In genomic region chr1:109089242-109090015, GRCh38 we compare ENCODE assay signal across 8 cellular contexts. TPM values are rescaled to one million over a fixed set of nuclear protein-coding genes. Genes with fewer than 3 reads are reported as not detected.
DNase-seq lines count a peak whose midpoint lies in the region; ATAC-seq and TF ChIP-seq lines count a peak whose summit lies in the region.

No MANE protein-coding gene starts in this region.

- TF ChIP-seq POLR2A in esophagus squamous epithelium (IDR thresholded peaks at IDR 0.05) = no peak
- no peak for TF ChIP-seq POLR2A in vagina (IDR thresholded peaks at IDR 0.05)

- peaks cover 26% of the 10 kb centered on the region for H3K36me3 Mint-ChIP-seq in activated CD8-positive, alpha-beta T cell treated with anti-CD3 and anti-CD28 coated beads for 36 hours (ENCODE audit: low read depth)

- intact Hi-C loops in activated CD8-positive, alpha-beta T cell treated with anti-CD3 and anti-CD28 coated beads for 36 hours (cut with micrococcal nuclease) = no loop called here
- intact Hi-C loops in esophagus squamous epithelium (cut with DNase I) (loop anchor here (10.0 kb wide), 1 partner anchor 45 kb away; the partner anchor contains the start of gene WDR47), vagina (cut with DNase I) (no loop called here)

- H3K27me3 Mint-ChIP-seq in activated CD8-positive, alpha-beta T cell treated with anti-CD3 and anti-CD28 coated beads for 36 hours = no peaks in the 10 kb centered on the region

- H3K27ac ChIP-seq in esophagus squamous epithelium (peak overlapping the region; percentile 95 to 99 (median 96)), vagina (peak overlapping the region; percentile 95)

- WGBS in esophagus squamous epithelium, 2 donors = 76 to 80% methylated on average over 30 to 31 of the region's 31 CpGs

- H3K27me3 ChIP-seq in esophagus squamous epithelium (no peaks in the 10 kb centered on the region), vagina (no peaks in the 10 kb centered on the region)

- TF ChIP-seq CTCF in activated CD8-positive, alpha-beta T cell treated with anti-CD3 and anti-CD28 coated beads for 36 hours (IDR thresholded peaks at IDR 0.05) = peak; percentile 62
- TF ChIP-seq CTCF in esophagus squamous epithelium (IDR thresholded peaks at IDR 0.05) (peak in 5 of 6 experiments; percentile 41 to 67 (median 53)), vagina (IDR thresholded peaks at IDR 0.05) (no peak)

- peak in 2 of 3 donors; percentile 46 to 48 for DNase-seq in stimulated activated CD4-positive, alpha-beta T cell treated with anti-CD3 and anti-CD28 coated beads, Interleukin-12 subunit alpha, Interleukin-12 subunit beta, amount 100 ng/mL, for 48 hours (ENCODE audit: low read depth in 2 of 3, low spot score in 1 of 3)
- no peak for DNase-seq in stimulated activated CD4-positive, alpha-beta T cell treated with anti-CD3 and anti-CD28 coated beads, Interleukin-4, amount 100 ng/mL, for 4 hours
- peak; percentile 71 for DNase-seq in NCI-H2029 treated with DMSO at 0.1 percent for 48 hours (lab: John Stamatoyannopoulos, UW)
- peak; percentile 60 for DNase-seq in activated CD8-positive, alpha-beta T cell treated with anti-CD3 and anti-CD28 coated beads for 36 hours
- DNase-seq in esophagus squamous epithelium (lab: John Stamatoyannopoulos, UW) = no peak
- DNase-seq in myocyte (ENCODE audit: low read depth) = peak; percentile 79
- DNase-seq in vagina (ENCODE audit: extremely low spot score in 2 of 2) = no peak
- DNase-seq in AG08395 (ENCODE audit: low spot score) = no peak

- H3K4me1 ChIP-seq in esophagus squamous epithelium = peaks cover 14 to 46% (median 18%) of the 10 kb centered on the region in 3 donors
- peaks cover 36% of the 10 kb centered on the region for H3K4me1 ChIP-seq in vagina

- H3K4me3 ChIP-seq in esophagus squamous epithelium = peak overlapping the region; percentile 62 to 81 (median 71)
- H3K4me3 ChIP-seq in vagina = peak overlapping the region; percentile 73 to 93

- peak overlapping the region; percentile 96 for H3K4me3 Mint-ChIP-seq in activated CD8-positive, alpha-beta T cell treated with anti-CD3 and anti-CD28 coated beads for 36 hours

- H3K4me1 Mint-ChIP-seq in activated CD8-positive, alpha-beta T cell treated with anti-CD3 and anti-CD28 coated beads for 36 hours (ENCODE audit: low read depth) = peaks cover 20% of the 10 kb centered on the region

- H3K9me3 ChIP-seq in esophagus squamous epithelium (no peaks in the 10 kb centered on the region), vagina (no peaks in the 10 kb centered on the region)

- peaks cover 3% of the 10 kb centered on the region for H3K9me3 Mint-ChIP-seq in activated CD8-positive, alpha-beta T cell treated with anti-CD3 and anti-CD28 coated beads for 36 hours

- no peak for ATAC-seq in activated CD8-positive, alpha-beta T cell treated with anti-CD3 and anti-CD28 coated beads for 36 hours

- H3K36me3 ChIP-seq in esophagus squamous epithelium (peaks cover 1 to 17% (median 1%) of the 10 kb centered on the region in 3 donors), vagina (peaks cover 0 to 17% of the 10 kb centered on the region in 2 donors)

- peak overlapping the region; percentile 57 for H3K27ac Mint-ChIP-seq in activated CD8-positive, alpha-beta T cell treated with anti-CD3 and anti-CD28 coated beads for 36 hours

- POLR2A ChIA-PET in activated CD8-positive, alpha-beta T cell treated with anti-CD3 and anti-CD28 coated beads for 36 hours (lab: Charles Lee) = interaction anchor here (0.6 to 3.3 kb wide), 4 partner anchors 7 to 1662 kb away, joined by 3 to 47 read pairs (median 4); partner anchors contain the start of gene TAF13

- CTCF ChIA-PET in activated CD8-positive, alpha-beta T cell treated with anti-CD3 and anti-CD28 coated beads for 36 hours (lab: Charles Lee) = interaction anchor here (0.8 to 3.2 kb wide), 8 partner anchors 7 to 112 kb away, joined by 3 to 25 read pairs (median 4); partner anchors contain the start of gene WDR47

RNA-seq across cellular contexts. Expression of gene TMEM167B, which starts 1.1 kb away (rescaled TPM):
- total RNA-seq in activated CD8-positive, alpha-beta T cell treated with anti-CD3 and anti-CD28 coated beads for 36 hours = 10 to 100 TPM; 21.8 to 23.4 TPM
- total RNA-seq in esophagus squamous epithelium = 10 to 100 TPM; 10.8 to 21.4 (median 16.0) TPM
- 30.5 and 34.3 TPM in 2 replicates for total RNA-seq in myocyte
- polyA plus RNA-seq in myocyte (2012) = 36.6 TPM
- 17.2 TPM for total RNA-seq in vagina

RNA-seq across cellular contexts. Expression of gene TAF13, which starts 13.6 kb away (rescaled TPM):
- total RNA-seq in activated CD8-positive, alpha-beta T cell treated with anti-CD3 and anti-CD28 coated beads for 36 hours = 10 to 100 TPM; 18.5 to 19.0 TPM
- total RNA-seq in esophagus squamous epithelium = 10 to 100 TPM; 35.3 to 71.2 (median 43.4) TPM
- 83.4 and 93.5 TPM in 2 replicates for total RNA-seq in myocyte
- 67.7 TPM for polyA plus RNA-seq in myocyte (2012)
- 28.7 TPM for total RNA-seq in vagina

RNA-seq across cellular contexts. Expression of gene ELAPOR1, which starts 24.5 kb away (rescaled TPM):
- total RNA-seq in activated CD8-positive, alpha-beta T cell treated with anti-CD3 and anti-CD28 coated beads for 36 hours = 1 to 10 TPM; 4.7 to 7.0 TPM
- 10 to 100 TPM in 1 of 4 donors, under 1 TPM in 3; 0.40 to 14.8 (median 0.53) TPM for total RNA-seq in esophagus squamous epithelium
- 0.21 and 0.80 TPM in 2 replicates for total RNA-seq in myocyte
- polyA plus RNA-seq in myocyte (2012) = 1.7 TPM
- 0.25 TPM for total RNA-seq in vagina

RNA-seq across cellular contexts. Expression of gene WDR47, which starts 47.5 kb away (rescaled TPM):
- 1 to 10 TPM; 7.2 to 8.4 TPM for total RNA-seq in activated CD8-positive, alpha-beta T cell treated with anti-CD3 and anti-CD28 coated beads for 36 hours
- total RNA-seq in esophagus squamous epithelium = 10 to 100 TPM; 13.3 to 22.7 (median 18.3) TPM
- 20.0 and 20.2 TPM in 2 replicates for total RNA-seq in myocyte
- polyA plus RNA-seq in myocyte (2012) = 9.4 TPM
- 14.7 TPM for total RNA-seq in vagina

Comparison
In these comparisons a context has a peak if more than half of its experiments do, and no peak if none do; other contexts are left out.
1. DNase-seq: peak in stimulated activated CD4-positive, alpha-beta T cell treated with anti-CD3 and anti-CD28 coated beads, Interleukin-12 subunit alpha, Interleukin-12 subunit beta, amount 100 ng/mL, for 48 hours (2 of 3), NCI-H2029 treated with DMSO at 0.1 percent for 48 hours (single experiment), activated CD8-positive, alpha-beta T cell treated with anti-CD3 and anti-CD28 coated beads for 36 hours (single experiment) and myocyte (single experiment); none in stimulated activated CD4-positive, alpha-beta T cell treated with anti-CD3 and anti-CD28 coated beads, Interleukin-4, amount 100 ng/mL, for 4 hours (0 of 2), esophagus squamous epithelium (single experiment), vagina (0 of 2) and AG08395 (single experiment).
2. CTCF ChIP-seq: peak in activated CD8-positive, alpha-beta T cell treated with anti-CD3 and anti-CD28 coated beads for 36 hours (single experiment) and esophagus squamous epithelium (5 of 6); none in vagina (0 of 3).